ENCODE assay signal across 8 cellular contexts in the genomic region with DNA sequence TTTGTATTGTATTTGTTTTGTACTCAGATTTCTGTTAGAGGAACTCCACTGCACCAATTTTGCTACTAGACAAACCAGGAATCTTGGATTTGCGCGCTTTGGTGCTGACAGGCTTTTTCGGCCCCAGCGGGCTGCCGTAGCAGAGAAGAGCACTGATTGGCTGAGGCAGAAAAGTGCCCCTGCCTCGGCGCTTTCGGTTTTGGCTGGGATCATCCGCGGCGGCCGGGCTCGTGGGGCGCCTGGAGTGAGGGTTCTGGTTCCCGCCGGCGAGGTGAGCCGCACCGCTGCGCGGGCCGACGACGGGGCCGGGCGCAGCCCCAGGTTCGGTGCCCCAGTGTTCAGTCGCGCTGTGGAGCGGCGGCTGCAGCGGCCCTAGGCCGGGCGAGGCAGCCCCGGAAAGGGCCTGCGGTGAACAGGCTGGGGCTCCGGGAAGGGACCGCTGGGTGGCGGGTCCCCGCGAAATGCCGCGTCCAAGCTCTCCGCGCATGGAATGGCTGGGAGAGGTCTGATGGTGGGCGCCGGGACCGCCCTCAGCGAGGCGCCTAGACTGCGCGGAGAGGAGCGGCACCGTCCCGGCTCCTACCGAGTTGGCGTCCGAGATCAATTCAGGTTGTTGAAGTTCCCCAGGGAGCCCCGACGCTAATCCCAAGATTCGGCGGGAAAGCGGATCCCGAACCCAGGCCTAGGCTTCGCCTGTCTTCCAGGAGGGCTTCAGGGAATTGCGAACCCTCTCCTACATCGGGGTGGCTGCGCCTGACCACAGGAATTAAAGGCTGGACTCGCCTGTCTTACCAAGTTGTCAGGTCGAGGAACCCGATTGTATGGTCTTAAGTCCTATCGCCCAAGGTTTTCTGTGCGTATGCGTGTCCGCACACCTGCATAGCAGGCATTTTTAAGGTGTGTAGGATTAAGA. TPM values are rescaled to one million over a fixed set of nuclear protein-coding genes. Genes with fewer than 3 reads are reported as not detected.
DNase-seq lines count a peak whose midpoint lies in the region.

Gene LSM6, plus strand, starts transcription at position 178 of the 913 bp plus-strand sequence. CDS start 7,204 bp downstream, outside the sequence.

- H3K36me3 ChIP-seq in SK-N-MC (ENCODE audit: insufficient read depth, low read length) = peaks cover 7% of the 10 kb centered on the region; the same call in 1 of the 2 replicates

- peaks cover 12% of the 10 kb centered on the region for H3K36me3 Mint-ChIP-seq in activated naive CD4-positive, alpha-beta T cell treated with anti-CD3 and anti-CD28 coated beads, Interleukin-2, amount 10 ng/mL, durations not matched to agents 7 days and 5 days

- CTCF ChIA-PET in activated naive CD4-positive, alpha-beta T cell treated with anti-CD3 and anti-CD28 coated beads, Interleukin-2, amount 10 ng/mL, durations not matched to agents 7 days and 5 days (lab: Charles Lee) = no interaction called here

- H3K4me3 ChIP-seq in SK-N-MC = peak within 1 kb of the TSS; percentile 91

- DNase-seq in GDM1 (lab: John Stamatoyannopoulos, UW) (peak; percentile 67), GOT3 (lab: John Stamatoyannopoulos, UW) (peak; percentile 6), LoVo (ENCODE audit: low spot score) (peak; percentile 88), SK-N-MC (ENCODE audit: low read depth, low spot score) (peak; percentile 60), germinal center (ENCODE audit: low spot score) (peak; percentile 88), occipital lobe (lab: John Stamatoyannopoulos, UW) (peak; percentile 91)
- peak; percentile 89 for DNase-seq in activated naive CD4-positive, alpha-beta T cell treated with anti-CD3 and anti-CD28 coated beads, Interleukin-2, amount 10 ng/mL, durations not matched to agents 7 days and 5 days

- H3K9me3 Mint-ChIP-seq in activated naive CD4-positive, alpha-beta T cell treated with anti-CD3 and anti-CD28 coated beads, Interleukin-2, amount 10 ng/mL, durations not matched to agents 7 days and 5 days = no peaks in the 10 kb centered on the region

- peaks cover 37% of the 10 kb centered on the region for H3K4me1 Mint-ChIP-seq in activated naive CD4-positive, alpha-beta T cell treated with anti-CD3 and anti-CD28 coated beads, Interleukin-2, amount 10 ng/mL, durations not matched to agents 7 days and 5 days

- peak within 1 kb of the TSS; percentile 87 for H3K27ac Mint-ChIP-seq in activated naive CD4-positive, alpha-beta T cell treated with anti-CD3 and anti-CD28 coated beads, Interleukin-2, amount 10 ng/mL, durations not matched to agents 7 days and 5 days

- H3K4me3 Mint-ChIP-seq in activated naive CD4-positive, alpha-beta T cell treated with anti-CD3 and anti-CD28 coated beads, Interleukin-2, amount 10 ng/mL, durations not matched to agents 7 days and 5 days = peak within 1 kb of the TSS; percentile 83

- H3K9ac ChIP-seq in SK-N-MC (ENCODE audit: insufficient read length) = peak within 1 kb of the TSS; percentile 95

- peak within 1 kb of the TSS; percentile 27 for H3K27ac ChIP-seq in SK-N-MC
- peak within 1 kb of the TSS; percentile 31 for H3K27ac ChIP-seq in temporal lobe (ENCODE audit: low read depth, low read length)

- peaks cover 4% of the 10 kb centered on the region for H3K27me3 Mint-ChIP-seq in activated naive CD4-positive, alpha-beta T cell treated with anti-CD3 and anti-CD28 coated beads, Interleukin-2, amount 10 ng/mL, durations not matched to agents 7 days and 5 days

- no peaks in the 10 kb centered on the region for H3K9me3 ChIP-seq in SK-N-MC (ENCODE audit: low read depth, low read length)

RNA-seq across cellular contexts. Expression of gene LSM6, which starts in this region (rescaled TPM):
- 39.3 TPM for total RNA-seq in occipital lobe
- total RNA-seq in temporal lobe = 21.1 TPM

Comparison
In these comparisons a context has a peak if more than half of its experiments do, and no peak if none do; other contexts are left out.
1. Peak in every context shown above with its lines: DNase-seq, H3K4me3 ChIP-seq and H3K27ac ChIP-seq.
2. DNase-seq: peak in every context shown above with its lines; median percentile 91 in occipital lobe; 89 in activated naive CD4-positive, alpha-beta T cell treated with anti-CD3 and anti-CD28 coated beads, Interleukin-2, amount 10 ng/mL, durations not matched to agents 7 days and 5 days; 88 in LoVo; 88 in germinal center; 67 in GDM1; 60 in SK-N-MC; 6 in GOT3.